10 cellular contexts compared by ENCODE assay signal in the genomic region with DNA sequence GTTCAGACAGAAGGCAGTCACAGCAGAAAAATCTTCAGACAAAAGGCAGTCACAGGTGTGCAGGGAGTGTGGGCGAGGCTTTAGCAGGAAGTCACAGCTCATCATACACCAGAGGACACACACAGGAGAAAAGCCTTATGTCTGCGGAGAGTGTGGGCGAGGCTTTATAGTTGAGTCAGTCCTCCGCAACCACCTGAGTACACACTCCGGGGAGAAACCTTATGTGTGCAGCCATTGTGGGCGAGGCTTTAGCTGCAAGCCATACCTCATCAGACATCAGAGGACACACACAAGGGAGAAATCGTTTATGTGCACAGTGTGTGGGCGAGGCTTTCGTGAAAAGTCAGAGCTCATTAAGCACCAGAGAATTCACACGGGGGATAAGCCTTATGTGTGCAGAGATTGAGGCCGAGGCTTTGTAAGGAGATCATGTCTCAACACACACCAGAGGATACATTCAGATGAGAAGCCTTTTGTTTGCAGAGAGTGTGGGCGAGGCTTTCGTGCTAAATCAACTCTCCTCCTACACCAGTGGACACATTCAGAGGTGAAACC. TPM values are rescaled to one million over a fixed set of nuclear protein-coding genes. Genes with fewer than 3 reads are reported as not detected.
A peak's percentile ranks its signal among the peaks of the same experiment; 100 is the strongest.
DNase-seq lines count a peak whose midpoint lies in the region; ATAC-seq, FAIRE-seq and TF ChIP-seq lines count a peak whose summit lies in the region.
"Had no signal": no experiment of that assay in that cellular context is flagged by ENCODE, and none has a peak within 500 bp of the region (broad histone marks: within the 10 kb centered on the region; RNA-seq: fewer than 3 reads in every experiment).

No MANE protein-coding gene starts in this region.

- POLR2A ChIA-PET in HepG2 (lab: Yijun Ruan, JAX) = no interaction called here

- H3K4me3 ChIP-seq in breast epithelium = peak overlapping the region in 2 of 3 donors; percentile 24 to 51
- H3K4me3 ChIP-seq in HepG2 (replicated peaks in 1 of 3; ENCODE audit: insufficient read depth in 1 of 3, low read depth in 2 of 3, low read length in 3 of 3) = no peak overlapping the region

- H3K9me3 ChIP-seq in breast epithelium (no peaks in the 10 kb centered on the region), HepG2 (ENCODE audit: low read length) (no peaks in the 10 kb centered on the region)

- no peak overlapping the region for H3K4me2 ChIP-seq in HepG2 (ENCODE audit: low read depth, low read length)

- peak; percentile 84 for FAIRE-seq in GM12891 (lab: Jason Lieb, UNC)
- no peak for FAIRE-seq in HepG2 (lab: Jason Lieb, UNC)

- H3K36me3 ChIP-seq in breast epithelium (no peaks in the 10 kb centered on the region), HepG2 (replicated peaks in 1 of 2; ENCODE audit: control insufficient read depth in 1 of 2, insufficient read depth in 2 of 2, low read length in 2 of 2) (peaks cover 5 to 20% of the 10 kb centered on the region in 2 experiments; a peak in 4 of 5 replicates)

- no peak overlapping the region for H2AFZ ChIP-seq in HepG2 (ENCODE audit: low read length)

- no peak for TF ChIP-seq CTCF in breast epithelium (IDR thresholded peaks at IDR 0.05)
- no peak for TF ChIP-seq CTCF in HepG2 (CRISPR knock-in tag; IDR thresholded peaks at IDR 0.05)

- H3K27me3 ChIP-seq in breast epithelium = no peaks in the 10 kb centered on the region
- no peaks in the 10 kb centered on the region for H3K27me3 ChIP-seq in HepG2 (ENCODE audit: control insufficient read depth in 1 of 2, insufficient read depth in 2 of 2, low read length in 2 of 2)

- peak; percentile 65 for ATAC-seq in sciatic nerve
- no peak for ATAC-seq in HepG2

- no peak for TF ChIP-seq POLR2A in GM12891 (IDR thresholded peaks at IDR 0.05; ENCODE audit: low read depth, low read length)
- no peak for TF ChIP-seq POLR2A in breast epithelium (IDR thresholded peaks at IDR 0.05)
- TF ChIP-seq POLR2A in HepG2 (IDR thresholded peaks at IDR 0.05; ENCODE audit: insufficient read depth in 1 of 2, low read depth in 2 of 2, low read length in 2 of 2) = no peak

- H3K9ac ChIP-seq in HepG2 (ENCODE audit: insufficient read depth, low read depth, low read length) = no peak overlapping the region

- no peak for TF ChIP-seq EP300 in HepG2 (IDR thresholded peaks at IDR 0.05; ENCODE audit: low read depth in 2 of 2, low read length in 2 of 2)
- TF ChIP-seq EP300 in HepG2 (CRISPR knock-in tag; IDR thresholded peaks at IDR 0.05; ENCODE audit: borderline replicate concordance) = no peak

- 93% methylated on average over 13 of the region's 13 CpGs for WGBS in HepG2 (ENCODE audit: low lambda C conversion rate)

- no peak for TF ChIP-seq RAD21 in HepG2 (CRISPR knock-in tag; IDR thresholded peaks at IDR 0.05)

- in situ Hi-C loops in HepG2 (cut with HindIII; ENCODE audit: extremely low pct_ligation_motif_present, low pct_unique_long_range_greater_than_20kb) = no loop called here

- DNase-seq in GM12891 (ENCODE audit: insufficient read length, low spot score) (no peak), T-helper 9 cell (peak; percentile 54), breast epithelium (ENCODE audit: low spot score in 2 of 2) (peak; percentile 63), sciatic nerve (ENCODE audit: low spot score) (no peak), NCI-H524 treated with DMSO at 0.1 percent for 48 hours (lab: John Stamatoyannopoulos, UW) (no peak), HepG2 (ENCODE audit: low spot score) (no peak), HK-2 (ENCODE audit: unreplicated experiment) (no peak), GM19240 (ENCODE audit: insufficient read length, low spot score) (no peak)
- DNase-seq: activated B cell treated with CpG ODN at 0.5 μM for 24 hours had no signal

- H3K27ac ChIP-seq in breast epithelium (peak overlapping the region; percentile 86 to 90), HepG2 (ENCODE audit: extremely low read length, insufficient read depth, low read length) (no peak overlapping the region)

- CTCF ChIA-PET in HepG2 (lab: Yijun Ruan, JAX; ENCODE audit: low intra/inter-chr PET ratio, low total read pairs) = no interaction called here

- no TSS peak for BruUV-seq in HepG2 (replicated peaks; lab: Mats Ljungman, UMichigan)

- no peaks in the 10 kb centered on the region for H4K20me1 ChIP-seq in HepG2 (ENCODE audit: insufficient read depth, low read length)

- H3K4me1 ChIP-seq in breast epithelium (peaks cover 0 to 6% of the 10 kb centered on the region in 2 donors), HepG2 (ENCODE audit: insufficient read depth, low read length) (no peaks in the 10 kb centered on the region)

- no peaks in the 10 kb centered on the region for H3K79me2 ChIP-seq in HepG2 (ENCODE audit: insufficient read depth, low read length)

- intact Hi-C loops in breast epithelium (cut with DNase I; ENCODE audit: low total_unique reads) (no loop called here), sciatic nerve (cut with DNase I) (no loop called here), HepG2 (cut with micrococcal nuclease; ENCODE audit: unreplicated experiment) (no loop called here)

RNA-seq across cellular contexts. Expression of a gene that starts 27.6 kb away (rescaled TPM):
- polyA plus RNA-seq in GM12891 (2012; ENCODE audit: low read depth, missing spikeins) = 19.0 TPM
- total RNA-seq in breast epithelium (10 to 100 TPM; 16.1 to 18.4 (median 17.6) TPM), sciatic nerve (14.2 TPM), HepG2 (2016; rRNA removed; fragmentation: Illumina TruSeq; extraction: Trizol) (5.6 and 7.3 TPM in 2 replicates)
- total RNA-seq in HepG2 (2016; cell fraction: cytosol; rRNA removed; fragmentation: Illumina TruSeq; extraction: Trizol; ENCODE audit: low read depth) = 0.44 and 0.81 TPM in 2 replicates
- 5.3 and 6.9 TPM in 2 replicates for total RNA-seq in HepG2 (2016; cell fraction: insoluble cytoplasmic fraction; rRNA removed; fragmentation: Illumina TruSeq; extraction: Trizol)
- total RNA-seq in HepG2 (2016; cell fraction: membrane; rRNA removed; fragmentation: Illumina TruSeq; extraction: Trizol) = 1.4 and 1.7 TPM in 2 replicates
- total RNA-seq in HepG2 (2016; cell fraction: nucleus; rRNA removed; fragmentation: Illumina TruSeq; extraction: Trizol) = 10.3 and 12.0 TPM in 2 replicates
- polyA plus RNA-seq in HepG2 (2011; rRNA removed) = 5.8 and 7.2 TPM in 2 replicates
- 2.5 and 3.9 TPM in 2 replicates for polyA plus RNA-seq in HepG2 (2011; cell fraction: cytosol; rRNA removed)
- polyA plus RNA-seq in HepG2 (2011; cell fraction: nucleus; rRNA removed) = 15.9 and 20.4 TPM in 2 replicates
- polyA plus RNA-seq in HepG2 (2012) = 5.9 and 7.4 TPM in 2 replicates
- 0.26 and 0.29 TPM in 2 replicates for polyA plus RNA-seq in HepG2 (2016; cell fraction: cytosol; fragmentation: Illumina TruSeq; extraction: Trizol; ENCODE audit: low read depth)
- polyA plus RNA-seq in HepG2 (2016; cell fraction: insoluble cytoplasmic fraction; fragmentation: Illumina TruSeq; extraction: Trizol; ENCODE audit: low read depth) = 5.2 and 5.5 TPM in 2 replicates
- 0.94 and 1.2 TPM in 2 replicates for polyA plus RNA-seq in HepG2 (2016; cell fraction: membrane; fragmentation: Illumina TruSeq; extraction: Trizol; ENCODE audit: low read depth)
- 17.8 and 20.2 TPM in 2 replicates for polyA plus RNA-seq in HepG2 (2016; cell fraction: nucleus; fragmentation: Illumina TruSeq; extraction: Trizol; ENCODE audit: insufficient read depth, low read depth)
- polyA minus RNA-seq in HepG2 (2011; rRNA and poly(A)+ RNA removed; ENCODE audit: low replicate concordance) = 5.6 and 10.6 TPM in 2 replicates
- polyA minus RNA-seq in HepG2 (2011; cell fraction: cytosol; rRNA and poly(A)+ RNA removed) = 1.7 TPM in 2 replicates
- 8.9 and 13.2 TPM in 2 replicates for polyA minus RNA-seq in HepG2 (2011; cell fraction: nucleus; rRNA and poly(A)+ RNA removed)

RNA-seq across cellular contexts. Expression of a gene that starts 32.7 kb away (rescaled TPM):
- polyA plus RNA-seq in GM12891 (2012; ENCODE audit: low read depth, missing spikeins) = 14.2 TPM
- total RNA-seq in breast epithelium (10 to 100 TPM; 24.6 to 38.5 (median 34.1) TPM), sciatic nerve (24.0 TPM), HepG2 (2016; rRNA removed; fragmentation: Illumina TruSeq; extraction: Trizol) (29.3 and 39.3 TPM in 2 replicates)
- 16.7 and 19.9 TPM in 2 replicates for total RNA-seq in HepG2 (2016; cell fraction: cytosol; rRNA removed; fragmentation: Illumina TruSeq; extraction: Trizol; ENCODE audit: low read depth)
- total RNA-seq in HepG2 (2016; cell fraction: insoluble cytoplasmic fraction; rRNA removed; fragmentation: Illumina TruSeq; extraction: Trizol) = 32.0 and 39.5 TPM in 2 replicates
- total RNA-seq in HepG2 (2016; cell fraction: membrane; rRNA removed; fragmentation: Illumina TruSeq; extraction: Trizol) = 27.4 and 28.5 TPM in 2 replicates
- 12.5 and 20.5 TPM in 2 replicates for total RNA-seq in HepG2 (2016; cell fraction: nucleus; rRNA removed; fragmentation: Illumina TruSeq; extraction: Trizol)
- 31.0 and 35.0 TPM in 2 replicates for polyA plus RNA-seq in HepG2 (2011; rRNA removed)
- 35.2 and 38.2 TPM in 2 replicates for polyA plus RNA-seq in HepG2 (2011; cell fraction: cytosol; rRNA removed)
- 12.4 and 14.8 TPM in 2 replicates for polyA plus RNA-seq in HepG2 (2011; cell fraction: nucleus; rRNA removed)
- 13.5 and 14.8 TPM in 2 replicates for polyA plus RNA-seq in HepG2 (2012)
- polyA plus RNA-seq in HepG2 (2016; cell fraction: cytosol; fragmentation: Illumina TruSeq; extraction: Trizol; ENCODE audit: low read depth) = 16.6 and 18.9 TPM in 2 replicates
- polyA plus RNA-seq in HepG2 (2016; cell fraction: insoluble cytoplasmic fraction; fragmentation: Illumina TruSeq; extraction: Trizol; ENCODE audit: low read depth) = 36.5 and 38.3 TPM in 2 replicates
- 22.5 and 24.6 TPM in 2 replicates for polyA plus RNA-seq in HepG2 (2016; cell fraction: membrane; fragmentation: Illumina TruSeq; extraction: Trizol; ENCODE audit: low read depth)
- 26.6 and 28.5 TPM in 2 replicates for polyA plus RNA-seq in HepG2 (2016; cell fraction: nucleus; fragmentation: Illumina TruSeq; extraction: Trizol; ENCODE audit: insufficient read depth, low read depth)
- polyA minus RNA-seq in HepG2 (2011; rRNA and poly(A)+ RNA removed; ENCODE audit: low replicate concordance) = 33.9 and 58.1 TPM in 2 replicates
- polyA minus RNA-seq in HepG2 (2011; cell fraction: cytosol; rRNA and poly(A)+ RNA removed) = 8.7 and 12.7 TPM in 2 replicates
- 15.2 and 16.3 TPM in 2 replicates for polyA minus RNA-seq in HepG2 (2011; cell fraction: nucleus; rRNA and poly(A)+ RNA removed)

RNA-seq across cellular contexts. Expression of a gene that starts 45.2 kb away (rescaled TPM):
- polyA plus RNA-seq in GM12891 (2012; ENCODE audit: low read depth, missing spikeins) = 4.6 TPM
- total RNA-seq in breast epithelium (1 to 10 TPM in 1 of 3 donors, not detected in 2; 2.9 TPM), sciatic nerve (2.0 TPM), HepG2 (2016; rRNA removed; fragmentation: Illumina TruSeq; extraction: Trizol) (not detected in 2 replicates)
- total RNA-seq in HepG2 (2016; cell fraction: cytosol; rRNA removed; fragmentation: Illumina TruSeq; extraction: Trizol; ENCODE audit: low read depth) = not detected in 2 replicates
- total RNA-seq in HepG2 (2016; cell fraction: insoluble cytoplasmic fraction; rRNA removed; fragmentation: Illumina TruSeq; extraction: Trizol) = not detected in 2 replicates
- total RNA-seq in HepG2 (2016; cell fraction: membrane; rRNA removed; fragmentation: Illumina TruSeq; extraction: Trizol) = not detected in 2 replicates
- not detected in 2 replicates for total RNA-seq in HepG2 (2016; cell fraction: nucleus; rRNA removed; fragmentation: Illumina TruSeq; extraction: Trizol)
- not detected in 2 replicates for polyA plus RNA-seq in HepG2 (2011; rRNA removed)
- polyA plus RNA-seq in HepG2 (2011; cell fraction: cytosol; rRNA removed) = not detected in 2 replicates
- polyA plus RNA-seq in HepG2 (2011; cell fraction: nucleus; rRNA removed) = not detected in 2 replicates
- not detected in 2 replicates for polyA plus RNA-seq in HepG2 (2012)
- polyA plus RNA-seq in HepG2 (2016; cell fraction: cytosol; fragmentation: Illumina TruSeq; extraction: Trizol; ENCODE audit: low read depth) = not detected in 2 replicates
- polyA plus RNA-seq in HepG2 (2016; cell fraction: insoluble cytoplasmic fraction; fragmentation: Illumina TruSeq; extraction: Trizol; ENCODE audit: low read depth) = not detected in 2 replicates
- polyA plus RNA-seq in HepG2 (2016; cell fraction: membrane; fragmentation: Illumina TruSeq; extraction: Trizol; ENCODE audit: low read depth) = not detected in 2 replicates
- not detected in 2 replicates for polyA plus RNA-seq in HepG2 (2016; cell fraction: nucleus; fragmentation: Illumina TruSeq; extraction: Trizol; ENCODE audit: insufficient read depth, low read depth)
- polyA minus RNA-seq in HepG2 (2011; rRNA and poly(A)+ RNA removed; ENCODE audit: low replicate concordance) = not detected in 2 replicates
- polyA minus RNA-seq in HepG2 (2011; cell fraction: cytosol; rRNA and poly(A)+ RNA removed) = not detected in 2 replicates
- polyA minus RNA-seq in HepG2 (2011; cell fraction: nucleus; rRNA and poly(A)+ RNA removed) = not detected in 2 replicates
- total RNA-seq: activated B cell treated with CpG ODN at 0.5 μM for 24 hours, skeletal muscle tissue had no signal

Comparison
In these comparisons a context has a peak if more than half of its experiments do, and no peak if none do; other contexts are left out.
1. DNase-seq: peak in T-helper 9 cell (single experiment) and breast epithelium (2 of 2); none in GM12891 (single experiment), sciatic nerve (single experiment), NCI-H524 treated with DMSO at 0.1 percent for 48 hours (single experiment), HepG2 (single experiment), HK-2 (single experiment) and GM19240 (single experiment).
2. H3K4me3 ChIP-seq: peak in breast epithelium (2 of 3); none in HepG2 (0 of 3).